10 cellular contexts compared by ENCODE assay signal in genomic region chr3:194095464-194095863, GRCh38. TPM values are rescaled to one million over a fixed set of nuclear protein-coding genes. Genes with fewer than 3 reads are reported as not detected.
DNase-seq lines count a peak whose midpoint lies in the region; ATAC-seq and TF ChIP-seq lines count a peak whose summit lies in the region.
"Had no signal": no experiment of that assay in that cellular context is flagged by ENCODE, and none has a peak within 500 bp of the region (broad histone marks: within the 10 kb centered on the region; RNA-seq: fewer than 3 reads in every experiment).

No MANE protein-coding gene starts in this region.

- H3K27ac Mint-ChIP-seq in activated naive CD8-positive, alpha-beta T cell treated with anti-CD3 and anti-CD28 coated beads for 36 hours: no peak overlapping the region
- H3K27ac Mint-ChIP-seq in chondrocyte (ENCODE audit: unreplicated experiment): no peak overlapping the region
- no peak overlapping the region for H3K27ac Mint-ChIP-seq in stimulated activated memory B cell treated with anti-CD40 and anti-IgM and Interleukin-4, amounts not matched to agents 10 μg/mL and 1 μg/mL and 100 μg/mL, for 72 hours

- no peaks in the 10 kb centered on the region for H3K9me3 Mint-ChIP-seq in activated naive CD8-positive, alpha-beta T cell treated with anti-CD3 and anti-CD28 coated beads for 36 hours
- H3K9me3 Mint-ChIP-seq in chondrocyte (ENCODE audit: low read depth): no peaks in the 10 kb centered on the region
- no peaks in the 10 kb centered on the region for H3K9me3 Mint-ChIP-seq in stimulated activated memory B cell treated with anti-CD40 and anti-IgM and Interleukin-4, amounts not matched to agents 10 μg/mL and 1 μg/mL and 100 μg/mL, for 72 hours

- peaks cover 10% of the 10 kb centered on the region for H3K27me3 Mint-ChIP-seq in activated naive CD8-positive, alpha-beta T cell treated with anti-CD3 and anti-CD28 coated beads for 36 hours
- H3K27me3 Mint-ChIP-seq in chondrocyte (ENCODE audit: low read depth): peaks cover 46% of the 10 kb centered on the region
- no peaks in the 10 kb centered on the region for H3K27me3 Mint-ChIP-seq in stimulated activated memory B cell treated with anti-CD40 and anti-IgM and Interleukin-4, amounts not matched to agents 10 μg/mL and 1 μg/mL and 100 μg/mL, for 72 hours

- peaks cover 12% of the 10 kb centered on the region for H3K4me1 Mint-ChIP-seq in activated naive CD8-positive, alpha-beta T cell treated with anti-CD3 and anti-CD28 coated beads for 36 hours
- peaks cover 11% of the 10 kb centered on the region for H3K4me1 Mint-ChIP-seq in chondrocyte (ENCODE audit: low read depth)
- H3K4me1 Mint-ChIP-seq in stimulated activated memory B cell treated with anti-CD40 and anti-IgM and Interleukin-4, amounts not matched to agents 10 μg/mL and 1 μg/mL and 100 μg/mL, for 72 hours: peaks cover 53% of the 10 kb centered on the region

- H3K36me3 Mint-ChIP-seq in activated naive CD8-positive, alpha-beta T cell treated with anti-CD3 and anti-CD28 coated beads for 36 hours: no peaks in the 10 kb centered on the region
- H3K36me3 Mint-ChIP-seq in chondrocyte (ENCODE audit: low read depth): no peaks in the 10 kb centered on the region
- H3K36me3 Mint-ChIP-seq in stimulated activated memory B cell treated with anti-CD40 and anti-IgM and Interleukin-4, amounts not matched to agents 10 μg/mL and 1 μg/mL and 100 μg/mL, for 72 hours: no peaks in the 10 kb centered on the region
- H3K36me3 Mint-ChIP-seq: brain had no signal

- no peak for TF ChIP-seq CTCF in chondrocyte (IDR thresholded peaks at IDR 0.05)

- no peak overlapping the region for H3K4me3 Mint-ChIP-seq in activated naive CD8-positive, alpha-beta T cell treated with anti-CD3 and anti-CD28 coated beads for 36 hours
- H3K4me3 Mint-ChIP-seq in chondrocyte (ENCODE audit: unreplicated experiment): no peak overlapping the region
- H3K4me3 Mint-ChIP-seq in stimulated activated memory B cell treated with anti-CD40 and anti-IgM and Interleukin-4, amounts not matched to agents 10 μg/mL and 1 μg/mL and 100 μg/mL, for 72 hours: no peak overlapping the region

- no peak for ATAC-seq in GM21576 (IDR thresholded peaks at IDR 0.05; ENCODE audit: unreplicated experiment)
- no peak for ATAC-seq in stimulated activated memory B cell treated with anti-CD40 and anti-IgM and Interleukin-4, amounts not matched to agents 10 μg/mL and 1 μg/mL and 100 μg/mL, for 72 hours

- DNase-seq in HT-29 (ENCODE audit: low spot score): peak; percentile 55
- peak; percentile 13 for DNase-seq in NCI-H345 treated with DMSO at 0.1 percent for 48 hours (lab: John Stamatoyannopoulos, UW; ENCODE audit: unreplicated experiment)
- peak; percentile 68 for DNase-seq in dermis blood vessel endothelial cell
- DNase-seq in renal cortical epithelial cell (ENCODE audit: low read depth): peak; percentile 24
- DNase-seq in activated naive CD8-positive, alpha-beta T cell treated with anti-CD3 and anti-CD28 coated beads for 36 hours: no peak
- DNase-seq in chondrocyte (ENCODE audit: low spot score): no peak
- DNase-seq: MG63 had no signal

RNA-seq across cellular contexts. Expression of gene HES1, which starts 40.5 kb away (rescaled TPM):
- 543 and 595 TPM in 2 replicates for total RNA-seq in HT-29 (2014; rRNA removed; shearing (Covaris generic))
- total RNA-seq in dermis blood vessel endothelial cell (45.8 and 91.0 TPM in 2 replicates), renal cortical epithelial cell (9.4 and 18.6 TPM in 2 replicates), chondrocyte (30.4 to 36.7 TPM (median 31.2 TPM) in 3 replicates)
- under 1 TPM in 1 of 2 experiments, not detected in 1; 0.14 TPM for total RNA-seq in activated naive CD8-positive, alpha-beta T cell treated with anti-CD3 and anti-CD28 coated beads for 36 hours

Comparison
In these comparisons a context has a peak if more than half of its experiments do, and no peak if none do; other contexts are left out.
1. DNase-seq: peak in HT-29 (single experiment), NCI-H345 treated with DMSO at 0.1 percent for 48 hours (single experiment), dermis blood vessel endothelial cell (single experiment) and renal cortical epithelial cell (single experiment); none in activated naive CD8-positive, alpha-beta T cell treated with anti-CD3 and anti-CD28 coated beads for 36 hours (single experiment) and chondrocyte (single experiment).